Comparison of ENCODE assay signal across 1 cellular context in the genomic region with DNA sequence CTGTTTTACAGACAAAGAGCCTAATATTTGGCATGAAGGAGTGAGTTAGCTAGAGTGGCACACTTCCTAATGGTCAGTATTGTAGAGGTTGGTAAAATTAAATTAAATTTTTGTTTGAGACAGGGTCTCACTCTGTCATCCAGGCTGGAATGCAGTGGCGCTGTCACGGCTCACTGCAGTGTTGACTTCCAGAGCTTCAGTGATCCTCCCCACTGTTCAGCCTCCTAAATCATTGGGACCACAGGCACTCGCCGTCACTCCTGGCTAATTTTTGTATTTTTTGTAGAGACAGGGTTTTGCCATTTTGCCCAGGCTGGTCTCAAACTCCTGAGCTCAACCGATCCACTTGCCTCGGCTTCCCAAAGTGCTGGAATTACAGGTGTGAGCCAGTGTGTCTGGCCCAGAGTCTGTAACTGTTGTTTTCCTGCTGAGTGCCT.
TF ChIP-seq lines count a peak whose summit lies in the region.

No MANE protein-coding gene starts in this region.

TF ChIP-seq in IMR-90, 13 proteins besides CTCF, POLR2A, EP300 and RAD21 (continued from another document):
- no peak for TF ChIP-seq SMC3 (IDR thresholded peaks at IDR 0.05; ENCODE audit: low read depth, low read length)
